In the genomic region with DNA sequence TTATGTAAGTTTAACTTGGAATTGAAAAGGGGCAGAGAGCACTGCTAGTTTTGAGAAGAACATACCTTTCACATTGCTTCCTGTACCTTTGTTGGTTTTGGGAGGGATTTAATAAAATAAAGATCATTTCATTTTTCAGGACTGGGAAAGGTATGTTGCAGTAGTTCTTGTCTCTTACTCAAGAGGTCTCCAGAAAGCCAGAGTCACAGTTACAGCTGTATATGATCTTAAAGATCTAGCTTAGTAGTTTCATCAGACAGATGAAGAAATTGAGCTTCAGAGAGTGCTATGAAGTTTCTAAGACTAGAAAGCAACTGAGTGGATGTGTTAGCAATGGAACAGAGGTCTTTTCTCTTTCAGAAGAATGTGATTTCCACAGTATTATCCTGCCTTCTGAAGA, we compare ENCODE assay signal across 38 cellular contexts. TPM values are rescaled to one million over a fixed set of nuclear protein-coding genes. Genes with fewer than 3 reads are reported as not detected.
"Had no signal": no experiment of that assay in that cellular context is flagged by ENCODE, and none has a peak within 500 bp of the region (broad histone marks: within the 10 kb centered on the region; RNA-seq: fewer than 3 reads in every experiment).

No MANE protein-coding gene starts in this region.

- ATAC-seq: effector memory CD8-positive, alpha-beta T cell; esophagus mucosa; left colon; right lobe of liver; stimulated activated naive CD8-positive, alpha-beta T cell treated with anti-CD3 and anti-CD28 coated beads, Interleukin-15, amount 100 ng/mL, for 72 hours had no signal

- DNase-seq: activated CD4-positive, alpha-beta memory T cell treated with anti-CD3 and anti-CD28 coated beads for 36 hours; activated CD4-positive, alpha-beta T cell treated with anti-CD3 and anti-CD28 coated beads, Interleukin-2, amount 10 ng/mL, durations not matched to agents 24 days and 14 days; activated CD4-positive, CD25-positive, alpha-beta regulatory T cell treated with anti-CD3 and anti-CD28 coated beads, Interleukin-2, amount 50 U/mL, for 72 hours; activated CD8-positive, alpha-beta memory T cell treated with anti-CD3 and anti-CD28 coated beads, Interleukin-2, amount 50 U/mL, for 4 hours; activated gamma-delta T cell; activated naive CD4-positive, alpha-beta T cell treated with anti-CD3 and anti-CD28 coated beads, Interleukin-2, amount 10 ng/mL, durations not matched to agents 7 days and 5 days; activated naive CD8-positive, alpha-beta T cell treated with anti-CD3 and anti-CD28 coated beads, Interleukin-2, amount 10 ng/mL, durations not matched to agents 7 days and 5 days; activated T-cell treated with anti-CD3 and anti-CD28 coated beads, Interleukin-2, amount 50 U/mL, for 1 hour; brain microvascular endothelial cell; cortex of kidney; effector memory CD8-positive, alpha-beta T cell; foreskin fibroblast; head of caudate nucleus; hypothalamus; immature natural killer cell; kidney; left colon; mammary epithelial cell; naive B cell; nephron progenitor cell; right lobe of liver; stimulated activated CD4-positive, alpha-beta T cell treated with anti-CD3 and anti-CD28 coated beads, Interleukin-12 subunit alpha, Interleukin-12 subunit beta, amount 100 ng/mL, for 4 hours; stimulated activated CD4-positive, alpha-beta T cell treated with anti-CD3 and anti-CD28 coated beads, Interleukin-4, amount 100 ng/mL, for 1 hour; stimulated activated naive CD8-positive, alpha-beta T cell treated with anti-CD3 and anti-CD28 coated beads, Interleukin-15, amount 100 ng/mL, for 72 hours; substantia nigra; uterus had no signal

- H3K4me3 ChIP-seq: ascending aorta, right lobe of liver, uterus had no signal

RNA-seq across cellular contexts. Expression of a gene that starts 1.0 kb away (rescaled TPM):
- total RNA-seq: activated CD4-positive, alpha-beta memory T cell treated with anti-CD3 and anti-CD28 coated beads for 36 hours; activated CD4-positive, alpha-beta T cell treated with anti-CD3 and anti-CD28 coated beads, Interleukin-2, amount 10 ng/mL, durations not matched to agents 24 days and 14 days; activated CD8-positive, alpha-beta memory T cell treated with anti-CD3 and anti-CD28 coated beads for 36 hours; activated naive CD8-positive, alpha-beta T cell treated with anti-CD3 and anti-CD28 coated beads, Interleukin-2, amount 10 ng/mL, durations not matched to agents 7 days and 5 days; activated T-helper 1 cell treated with anti-CD3 and anti-CD28 coated beads, Interleukin-12 subunit alpha, Interleukin-12 subunit beta, Interleukin-2, Interleukin-4 antibody, amounts not matched to agents 30 ng/mL and 10 ng/mL and 1 ng/mL, durations not matched to agents 14 hours and 24 hours and 36 hours; ascending aorta; cardiac septum; chondrocyte; endothelial cell of umbilical vein; esophagus mucosa; kidney; left colon; liver; mammary epithelial cell; osteocyte; progenitor cell of endocrine pancreas; renal cortical epithelial cell; right lobe of liver; skeletal muscle tissue; uterus had no signal

RNA-seq across cellular contexts. Expression of a gene that starts 25.8 kb away (rescaled TPM):
- total RNA-seq: activated CD4-positive, alpha-beta memory T cell treated with anti-CD3 and anti-CD28 coated beads for 36 hours; activated CD4-positive, alpha-beta T cell treated with anti-CD3 and anti-CD28 coated beads, Interleukin-2, amount 10 ng/mL, durations not matched to agents 24 days and 14 days; activated CD8-positive, alpha-beta memory T cell treated with anti-CD3 and anti-CD28 coated beads for 36 hours; activated naive CD8-positive, alpha-beta T cell treated with anti-CD3 and anti-CD28 coated beads, Interleukin-2, amount 10 ng/mL, durations not matched to agents 7 days and 5 days; activated T-helper 1 cell treated with anti-CD3 and anti-CD28 coated beads, Interleukin-12 subunit alpha, Interleukin-12 subunit beta, Interleukin-2, Interleukin-4 antibody, amounts not matched to agents 30 ng/mL and 10 ng/mL and 1 ng/mL, durations not matched to agents 14 hours and 24 hours and 36 hours; ascending aorta; cardiac septum; chondrocyte; endothelial cell of umbilical vein; esophagus mucosa; kidney; left colon; liver; mammary epithelial cell; osteocyte; progenitor cell of endocrine pancreas; renal cortical epithelial cell; right lobe of liver; skeletal muscle tissue; uterus had no signal

RNA-seq across cellular contexts. Expression of a gene that starts 36.6 kb away (rescaled TPM):
- total RNA-seq: activated CD4-positive, alpha-beta memory T cell treated with anti-CD3 and anti-CD28 coated beads for 36 hours; activated CD4-positive, alpha-beta T cell treated with anti-CD3 and anti-CD28 coated beads, Interleukin-2, amount 10 ng/mL, durations not matched to agents 24 days and 14 days; activated CD8-positive, alpha-beta memory T cell treated with anti-CD3 and anti-CD28 coated beads for 36 hours; activated naive CD8-positive, alpha-beta T cell treated with anti-CD3 and anti-CD28 coated beads, Interleukin-2, amount 10 ng/mL, durations not matched to agents 7 days and 5 days; activated T-helper 1 cell treated with anti-CD3 and anti-CD28 coated beads, Interleukin-12 subunit alpha, Interleukin-12 subunit beta, Interleukin-2, Interleukin-4 antibody, amounts not matched to agents 30 ng/mL and 10 ng/mL and 1 ng/mL, durations not matched to agents 14 hours and 24 hours and 36 hours; ascending aorta; cardiac septum; chondrocyte; endothelial cell of umbilical vein; esophagus mucosa; kidney; left colon; liver; mammary epithelial cell; osteocyte; renal cortical epithelial cell; right lobe of liver; skeletal muscle tissue; uterus had no signal

RNA-seq across cellular contexts. Expression of a gene that starts 47.0 kb away (rescaled TPM):
- total RNA-seq: activated CD4-positive, alpha-beta memory T cell treated with anti-CD3 and anti-CD28 coated beads for 36 hours; activated CD4-positive, alpha-beta T cell treated with anti-CD3 and anti-CD28 coated beads, Interleukin-2, amount 10 ng/mL, durations not matched to agents 24 days and 14 days; activated CD8-positive, alpha-beta memory T cell treated with anti-CD3 and anti-CD28 coated beads for 36 hours; activated naive CD8-positive, alpha-beta T cell treated with anti-CD3 and anti-CD28 coated beads, Interleukin-2, amount 10 ng/mL, durations not matched to agents 7 days and 5 days; activated T-helper 1 cell treated with anti-CD3 and anti-CD28 coated beads, Interleukin-12 subunit alpha, Interleukin-12 subunit beta, Interleukin-2, Interleukin-4 antibody, amounts not matched to agents 30 ng/mL and 10 ng/mL and 1 ng/mL, durations not matched to agents 14 hours and 24 hours and 36 hours; ascending aorta; cardiac septum; chondrocyte; endothelial cell of umbilical vein; esophagus mucosa; kidney; left colon; liver; mammary epithelial cell; osteocyte; progenitor cell of endocrine pancreas; renal cortical epithelial cell; right lobe of liver; skeletal muscle tissue; uterus had no signal
